In the genomic region with DNA sequence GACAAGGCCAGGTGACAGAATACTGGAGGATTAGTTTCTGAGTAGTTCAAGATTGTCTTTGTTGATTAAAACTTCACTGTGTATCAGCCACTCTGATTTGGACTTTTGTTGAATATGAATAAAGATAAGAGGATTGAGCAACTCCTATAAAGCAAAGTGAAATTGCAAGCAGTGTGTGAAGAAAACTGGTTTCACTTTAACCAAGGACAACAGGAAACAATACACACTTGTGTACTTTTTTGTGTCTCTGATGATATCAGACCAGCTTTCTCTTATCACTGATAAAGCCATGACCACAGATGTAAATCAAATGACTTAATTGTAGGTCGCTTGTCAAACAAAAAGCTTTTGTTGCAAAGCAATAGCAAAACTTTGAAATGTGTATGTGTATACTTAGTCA, we compare ENCODE assay signal across 12 cellular contexts.
DNase-seq lines count a peak whose midpoint lies in the region; ATAC-seq, FAIRE-seq and TF ChIP-seq lines count a peak whose summit lies in the region.
"Had no signal": no experiment of that assay in that cellular context is flagged by ENCODE, and none has a peak within 500 bp of the region (broad histone marks: within the 10 kb centered on the region; RNA-seq: fewer than 3 reads in every experiment).

No MANE protein-coding gene starts in this region.

- no peak overlapping the region for H2BK20ac ChIP-seq in IMR-90 (ENCODE audit: low read depth, low read length)

- H3K23ac ChIP-seq in IMR-90 (ENCODE audit: low read depth, low read length): no peak overlapping the region

- no peak for TF ChIP-seq RAD21 in IMR-90 (IDR thresholded peaks at IDR 0.05; ENCODE audit: low read length)

- no peaks in the 10 kb centered on the region for H3K36me3 ChIP-seq in heart right ventricle
- no peaks in the 10 kb centered on the region for H3K36me3 ChIP-seq in IMR-90 (ENCODE audit: control insufficient read depth, insufficient read depth, low read length)

- H3K56ac ChIP-seq in IMR-90 (ENCODE audit: extremely low read depth, insufficient read depth, low read length): no peak overlapping the region

- TF ChIP-seq POLR2A in IMR-90 (IDR thresholded peaks at IDR 0.05; ENCODE audit: low read depth, low read length) (no peak), lower leg skin (IDR thresholded peaks at IDR 0.05) (no peak)

- no peaks in the 10 kb centered on the region for H3K9me3 ChIP-seq in heart right ventricle
- H3K9me3 ChIP-seq in IMR-90 (ENCODE audit: control insufficient read depth, insufficient read depth, low read length): no peaks in the 10 kb centered on the region

- H4K8ac ChIP-seq in IMR-90 (ENCODE audit: low read depth in 2 of 2, low read length in 2 of 2): no peak overlapping the region

- no peak overlapping the region for H2BK5ac ChIP-seq in IMR-90 (ENCODE audit: low read depth, low read length, poor library complexity, severe bottlenecking)

- 63 to 72% methylated on average over 1 of the region's 1 CpG for WGBS in heart right ventricle, 2 donors
- no CpG with 5 or more reads among the region's 1 CpG for WGBS in IMR-90 (ENCODE audit: extremely low coverage in 2 of 2, insufficient read length in 1 of 2), 2 experiments
- WGBS in lower leg skin, 2 donors: 68% methylated on average over 1 of the region's 1 CpG

- POLR2A ChIA-PET in IMR-90 (lab: Charles Lee; ENCODE audit: unreplicated experiment): no interaction called here

- H2BK120ac ChIP-seq in IMR-90 (ENCODE audit: low read depth, low read length): no peak overlapping the region

- ATAC-seq in left cardiac atrium (peak; percentile 24 to 34), heart right ventricle (no peak), IMR-90 (ENCODE audit: low read depth) (peak; percentile 42; the same call in 1 of the 2 replicates)

- no peak overlapping the region for H3K4ac ChIP-seq in IMR-90 (ENCODE audit: low read depth, low read length)

- H3K4me3 ChIP-seq in heart right ventricle: no peak overlapping the region
- no peak overlapping the region for H3K4me3 ChIP-seq in IMR-90 (ENCODE audit: insufficient read depth, low read depth, low read length)
- H3K4me3 ChIP-seq in lower leg skin (ENCODE audit: low read depth, poor library complexity, severe bottlenecking): no peak overlapping the region
- H3K4me3 ChIP-seq: coronary artery had no signal

- H2BK15ac ChIP-seq in IMR-90 (ENCODE audit: low read depth, low read length): no peak overlapping the region

- H3K4me2 ChIP-seq in IMR-90 (ENCODE audit: low read depth, low read length): peak overlapping the region; percentile 74

- dilution Hi-C loops in IMR-90 (cut with HindIII; ENCODE audit: low sequenced_read_pairs, unreplicated experiment): no loop called here

- no peak overlapping the region for H4K91ac ChIP-seq in IMR-90 (ENCODE audit: insufficient read depth, low read depth, low read length)

- H2AFZ ChIP-seq in IMR-90 (replicated peaks; ENCODE audit: low read length, poor library complexity): no peak overlapping the region

- no TSS peak for BruUV-seq in IMR-90 (replicated peaks; lab: Mats Ljungman, UMichigan)

- no peak overlapping the region for H4K5ac ChIP-seq in IMR-90 (ENCODE audit: low read depth, low read length)

- TF ChIP-seq CTCF in heart right ventricle (IDR thresholded peaks at IDR 0.05): no peak
- TF ChIP-seq CTCF in IMR-90 (conservative IDR thresholded peaks at IDR 0.05; ENCODE audit: low read depth, low read length): no peak
- TF ChIP-seq CTCF in lower leg skin (IDR thresholded peaks at IDR 0.05): no peak

- no peak overlapping the region for H3K18ac ChIP-seq in IMR-90 (ENCODE audit: low read depth, low read length)

- H3K4me1 ChIP-seq in heart right ventricle (peaks cover 0 to 15% (median 0%) of the 10 kb centered on the region in 9 donors), IMR-90 (ENCODE audit: control insufficient read depth, insufficient read depth, low read length) (no peaks in the 10 kb centered on the region)

- no peak overlapping the region for H2AK9ac ChIP-seq in IMR-90 (replicated peaks; ENCODE audit: low read depth, low read length, poor library complexity)

- FAIRE-seq in frontal cortex (lab: Jason Lieb, UNC): no peak

- H3K27ac ChIP-seq in heart right ventricle (no peak overlapping the region), IMR-90 (ENCODE audit: insufficient read depth, low read length) (no peak overlapping the region)
- H3K27ac ChIP-seq: coronary artery had no signal

- DNase-seq in left cardiac atrium (no peak), heart right ventricle (no peak), IMR-90 (peak; percentile 37), fibroblast of peridontal ligament (ENCODE audit: extremely low read depth) (peak; percentile 44), lower leg skin (ENCODE audit: low spot score in 2 of 2) (no peak), frontal cortex (ENCODE audit: low spot score in 2 of 2) (no peak), cerebellar nuclear complex (lab: John Stamatoyannopoulos, UW) (no peak)
- DNase-seq in activated CD4-positive, alpha-beta T cell treated with anti-CD3 and anti-CD28 coated beads, Interleukin-2, amount 50 U/mL, for 48 hours: no peak
- DNase-seq: glutamatergic neuron, NCI-H2081, trophoblast cell had no signal

- no peak overlapping the region for H3K9ac ChIP-seq in IMR-90 (ENCODE audit: low read depth, low read length)

- H3K9me1 ChIP-seq in IMR-90 (ENCODE audit: insufficient read depth, low read length): no peaks in the 10 kb centered on the region

- no peaks in the 10 kb centered on the region for H4K20me1 ChIP-seq in IMR-90 (ENCODE audit: insufficient read depth, low read length)

- CTCF ChIA-PET in IMR-90 (lab: Yijun Ruan, JAX): interaction anchor here (0.6 kb wide), 1 partner anchor 485 kb away, joined by 3 read pairs; no protein-coding TSS in a partner anchor

- no peak overlapping the region for H3K14ac ChIP-seq in IMR-90 (replicated peaks; ENCODE audit: low read depth, low read length)

- no peak overlapping the region for H2AK5ac ChIP-seq in IMR-90 (ENCODE audit: low read depth, low read length)

- intact Hi-C loops in left cardiac atrium (cut with DNase I): no loop called here
- intact Hi-C loops in heart right ventricle (cut with DNase I): no loop called here
- intact Hi-C loops in IMR-90 (cut with micrococcal nuclease): no loop called here
- intact Hi-C loops in lower leg skin (cut with DNase I; ENCODE audit: low total_unique reads): no loop called here

- in situ Hi-C loops in IMR-90 (cut with MboI; ENCODE audit: low sequenced_read_pairs): no loop called here

- H3K27me3 ChIP-seq in heart right ventricle (no peaks in the 10 kb centered on the region), IMR-90 (ENCODE audit: control insufficient read depth, insufficient read depth, low read length) (no peaks in the 10 kb centered on the region)

- H3K79me1 ChIP-seq in IMR-90 (ENCODE audit: low read depth in 1 of 2, low read length in 2 of 2): peaks cover 0 to 4% of the 10 kb centered on the region in 2 experiments; a peak in 2 of 4 replicates

TF ChIP-seq in IMR-90, 13 proteins besides CTCF, POLR2A, EP300 and RAD21:
- TF ChIP-seq BHLHE40 (IDR thresholded peaks at IDR 0.05; ENCODE audit: low read depth, low read length) (no peak), CEBPB (IDR thresholded peaks at IDR 0.05; ENCODE audit: low read depth, low read length) (peak; percentile 78)

Comparison
In these comparisons a context has a peak if more than half of its experiments do, and no peak if none do; other contexts are left out.
1. ATAC-seq: peak in left cardiac atrium (2 of 2) and IMR-90 (single experiment); none in heart right ventricle (0 of 8).
2. DNase-seq: peak in IMR-90 (single experiment) and fibroblast of peridontal ligament (single experiment); none in left cardiac atrium (single experiment), heart right ventricle (0 of 2), lower leg skin (0 of 2), frontal cortex (0 of 2), cerebellar nuclear complex (0 of 2) and activated CD4-positive, alpha-beta T cell treated with anti-CD3 and anti-CD28 coated beads, Interleukin-2, amount 50 U/mL, for 48 hours (0 of 2).